8 cellular contexts compared by ENCODE assay signal in the genomic region with DNA sequence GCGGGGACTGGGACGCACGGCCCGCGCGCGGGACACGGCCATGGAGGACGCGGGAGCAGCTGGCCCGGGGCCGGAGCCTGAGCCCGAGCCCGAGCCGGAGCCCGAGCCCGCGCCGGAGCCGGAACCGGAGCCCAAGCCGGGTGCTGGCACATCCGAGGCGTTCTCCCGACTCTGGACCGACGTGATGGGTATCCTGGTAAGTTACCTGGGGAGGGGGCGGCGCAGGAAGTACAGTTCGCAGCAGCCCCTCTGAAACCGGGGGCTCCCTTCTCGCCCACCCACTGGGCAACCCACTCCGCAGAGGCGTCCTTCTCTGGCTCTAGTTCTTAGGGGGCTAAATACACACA. TPM values are rescaled to one million over a fixed set of nuclear protein-coding genes. Genes with fewer than 3 reads are reported as not detected.
A peak's percentile ranks its signal among the peaks of the same experiment; 100 is the strongest.
DNase-seq lines count a peak whose midpoint lies in the region; ATAC-seq and TF ChIP-seq lines count a peak whose summit lies in the region.

No MANE protein-coding gene starts in this region.

- H3K27me3 Mint-ChIP-seq in activated naive CD4-positive, alpha-beta T cell treated with anti-CD3 and anti-CD28 coated beads, Interleukin-2, amount 50 U/mL, for 24 hours = peaks cover 38% of the 10 kb centered on the region

- peak overlapping the region; percentile 13 for H3K4me3 ChIP-seq in mononuclear cell (ENCODE audit: low read length)
- peak overlapping the region; percentile 71 for H3K4me3 ChIP-seq in upper lobe of right lung
- H3K4me3 ChIP-seq in effector memory CD4-positive, alpha-beta T cell (ENCODE audit: insufficient read depth, low read depth, low read length, poor library complexity, severe bottlenecking) = no peak overlapping the region

- no peak for DNase-seq in activated naive CD4-positive, alpha-beta T cell (lab: John Stamatoyannopoulos, UW)
- DNase-seq in caudate nucleus (lab: John Stamatoyannopoulos, UW) (peak in 1 of 61 donors; percentile 25), upper lobe of right lung (no peak), amniotic stem cell (lab: John Stamatoyannopoulos, UW) (no peak), islet precursor cell (no peak)
- DNase-seq in effector memory CD4-positive, alpha-beta T cell = no peak

- TF ChIP-seq CTCF in upper lobe of right lung (IDR thresholded peaks at IDR 0.05) = no peak

- H3K27ac Mint-ChIP-seq in activated naive CD4-positive, alpha-beta T cell treated with anti-CD3 and anti-CD28 coated beads, Interleukin-2, amount 50 U/mL, for 24 hours = no peak overlapping the region

- peaks cover 6% of the 10 kb centered on the region for H3K4me1 ChIP-seq in mononuclear cell (ENCODE audit: insufficient read depth, low read length)
- H3K4me1 ChIP-seq in upper lobe of right lung = peaks cover 22% of the 10 kb centered on the region
- H3K4me1 ChIP-seq in effector memory CD4-positive, alpha-beta T cell (ENCODE audit: control insufficient read depth, insufficient read depth, low read length, poor library complexity, severe bottlenecking) = peaks cover 4% of the 10 kb centered on the region

- H3K27me3 ChIP-seq in mononuclear cell (ENCODE audit: insufficient read depth, low read length) = peaks cover 65% of the 10 kb centered on the region
- no peaks in the 10 kb centered on the region for H3K27me3 ChIP-seq in upper lobe of right lung
- H3K27me3 ChIP-seq in effector memory CD4-positive, alpha-beta T cell (replicated peaks; ENCODE audit: control insufficient read depth, insufficient read depth, low read length, poor library complexity, severe bottlenecking) = no peaks in the 10 kb centered on the region

- H3K27ac ChIP-seq in caudate nucleus (ENCODE audit: low read depth, low read length) = peak overlapping the region; percentile 79
- H3K27ac ChIP-seq in upper lobe of right lung = peak overlapping the region; percentile 96
- H3K27ac ChIP-seq in effector memory CD4-positive, alpha-beta T cell (ENCODE audit: insufficient read depth, low read length, poor library complexity, severe bottlenecking) = no peak overlapping the region

- ATAC-seq in upper lobe of right lung = no peak

- no peaks in the 10 kb centered on the region for H3K9me3 ChIP-seq in mononuclear cell (ENCODE audit: low read depth, low read length)
- no peaks in the 10 kb centered on the region for H3K9me3 ChIP-seq in upper lobe of right lung
- H3K9me3 ChIP-seq in effector memory CD4-positive, alpha-beta T cell (ENCODE audit: control insufficient read depth, low read length) = no peaks in the 10 kb centered on the region

- no peaks in the 10 kb centered on the region for H3K36me3 ChIP-seq in upper lobe of right lung
- no peaks in the 10 kb centered on the region for H3K36me3 ChIP-seq in effector memory CD4-positive, alpha-beta T cell (ENCODE audit: control insufficient read depth, insufficient read depth, low read length)

- intact Hi-C loops in upper lobe of right lung (cut with DNase I) = no loop called here

- H3K36me3 Mint-ChIP-seq in activated naive CD4-positive, alpha-beta T cell treated with anti-CD3 and anti-CD28 coated beads, Interleukin-2, amount 50 U/mL, for 24 hours = no peaks in the 10 kb centered on the region

- H3K4me3 Mint-ChIP-seq in activated naive CD4-positive, alpha-beta T cell treated with anti-CD3 and anti-CD28 coated beads, Interleukin-2, amount 50 U/mL, for 24 hours = peak overlapping the region; percentile 26

- H3K4me1 Mint-ChIP-seq in activated naive CD4-positive, alpha-beta T cell treated with anti-CD3 and anti-CD28 coated beads, Interleukin-2, amount 50 U/mL, for 24 hours = peaks cover 4% of the 10 kb centered on the region

- H3K9me3 Mint-ChIP-seq in activated naive CD4-positive, alpha-beta T cell treated with anti-CD3 and anti-CD28 coated beads, Interleukin-2, amount 50 U/mL, for 24 hours = no peaks in the 10 kb centered on the region

RNA-seq across cellular contexts. Expression of a gene that starts 0.4 kb away (rescaled TPM):
- total RNA-seq in mononuclear cell (1.7 TPM), upper lobe of right lung (108 TPM)

Comparison
In these comparisons a context has a peak if more than half of its experiments do, and no peak if none do; other contexts are left out.
1. RNA of a gene that starts 0.4 kb away (total RNA-seq): 108 TPM in upper lobe of right lung (single experiment); 1.7 TPM in mononuclear cell (single experiment); every median in the first group is over 10 times any median in the second.